Comparison of ENCODE assay signal across 8 cellular contexts in the genomic region with DNA sequence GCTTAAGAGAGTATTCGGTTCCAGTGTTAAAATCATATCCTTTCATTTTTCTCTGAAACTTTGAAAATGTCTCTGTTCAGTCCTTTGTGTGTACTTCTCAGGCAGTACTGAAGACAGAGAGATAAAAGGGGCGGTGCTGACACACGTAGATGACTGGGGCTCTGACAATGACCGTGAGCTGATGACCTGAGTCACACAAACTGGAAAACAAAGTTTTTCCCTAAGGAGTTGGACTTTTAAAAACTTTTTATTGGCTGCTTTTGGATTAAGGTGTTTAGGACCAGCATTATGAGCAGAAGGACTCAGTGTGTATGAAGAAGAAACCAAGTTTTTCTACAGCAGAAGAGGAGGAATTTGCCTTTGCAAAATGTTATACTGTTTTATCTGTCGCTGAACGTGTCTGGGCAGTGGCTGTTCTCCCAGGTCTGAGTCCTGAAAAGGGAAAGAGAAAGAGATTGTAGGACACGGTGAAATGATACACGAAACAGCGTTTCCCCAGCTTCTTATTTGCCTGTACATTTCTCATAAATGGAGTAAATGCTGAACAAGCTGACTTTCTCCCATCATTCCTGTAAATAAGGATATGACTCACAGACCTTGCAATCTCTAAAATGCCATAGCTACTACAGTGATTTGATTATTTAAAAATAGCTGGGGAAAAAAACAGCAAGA. TPM values are rescaled to one million over a fixed set of nuclear protein-coding genes. Genes with fewer than 3 reads are reported as not detected.
A peak's percentile ranks its signal among the peaks of the same experiment; 100 is the strongest.
DNase-seq lines count a peak whose midpoint lies in the region; ATAC-seq and TF ChIP-seq lines count a peak whose summit lies in the region.

No MANE protein-coding gene starts in this region.

- POLR2A ChIA-PET in CD8-positive, alpha-beta T cell (lab: Charles Lee) = no interaction called here

- intact Hi-C loops in CD8-positive, alpha-beta T cell (cut with DNase I, micrococcal nuclease) = no loop called here

- H3K27me3 Mint-ChIP-seq in CD8-positive, alpha-beta T cell (ENCODE audit: low read depth) = no peaks in the 10 kb centered on the region

- no peak for ATAC-seq in HG02884 (IDR thresholded peaks at IDR 0.05; ENCODE audit: unreplicated experiment)
- ATAC-seq in CD8-positive, alpha-beta T cell = no peak

- H3K9me3 Mint-ChIP-seq in CD8-positive, alpha-beta T cell = no peaks in the 10 kb centered on the region

- no peak overlapping the region for H3K27ac ChIP-seq in CD8-positive, alpha-beta T cell (ENCODE audit: low read depth, low read length)

- no peaks in the 10 kb centered on the region for H3K27me3 ChIP-seq in CD8-positive, alpha-beta T cell (ENCODE audit: insufficient read depth, low read length)

- peak; percentile 10 for DNase-seq in DMS 273 (lab: John Stamatoyannopoulos, UW; ENCODE audit: unreplicated experiment)
- DNase-seq in DMS 273 treated with DMSO at 0.1 percent for 48 hours (lab: John Stamatoyannopoulos, UW) = no peak
- DNase-seq in OCI-M1 (lab: John Stamatoyannopoulos, UW) = peak; percentile 79
- peak; percentile 84 for DNase-seq in epithelial cell of esophagus (ENCODE audit: low read depth)
- DNase-seq in non-pigmented ciliary epithelial cell (ENCODE audit: low read depth) = peak; percentile 83
- no peak for DNase-seq in globus pallidus (ENCODE audit: low spot score)
- no peak for DNase-seq in CD8-positive, alpha-beta T cell

- no peaks in the 10 kb centered on the region for H3K36me3 ChIP-seq in CD8-positive, alpha-beta T cell (ENCODE audit: insufficient read depth, low read length)

- no peaks in the 10 kb centered on the region for H3K4me1 Mint-ChIP-seq in CD8-positive, alpha-beta T cell (ENCODE audit: low read depth)

- no peak for TF ChIP-seq CTCF in epithelial cell of esophagus (IDR thresholded peaks at IDR 0.05; ENCODE audit: insufficient read depth, low read depth, low read length, missing control alignments)
- no peak for TF ChIP-seq CTCF in CD8-positive, alpha-beta T cell (IDR thresholded peaks at IDR 0.05)

- H3K27ac Mint-ChIP-seq in CD8-positive, alpha-beta T cell = no peak overlapping the region

- no peak overlapping the region for H3K4me3 Mint-ChIP-seq in CD8-positive, alpha-beta T cell

- H3K36me3 Mint-ChIP-seq in CD8-positive, alpha-beta T cell = no peaks in the 10 kb centered on the region

- no peaks in the 10 kb centered on the region for H3K9me3 ChIP-seq in CD8-positive, alpha-beta T cell (ENCODE audit: low read length)

- CTCF ChIA-PET in CD8-positive, alpha-beta T cell (lab: Charles Lee) = no interaction called here

- H3K4me3 ChIP-seq in epithelial cell of esophagus (ENCODE audit: low read length) = peak overlapping the region; percentile 43
- no peak overlapping the region for H3K4me3 ChIP-seq in CD8-positive, alpha-beta T cell (ENCODE audit: low read depth, low read length)

- no peaks in the 10 kb centered on the region for H3K4me1 ChIP-seq in CD8-positive, alpha-beta T cell (ENCODE audit: insufficient read depth, low read length)

RNA-seq across cellular contexts. Expression of a gene that starts 51.5 kb away (rescaled TPM):
- 1 to 10 TPM; 2.3 to 2.9 TPM for total RNA-seq in CD8-positive, alpha-beta T cell

Comparison
In these comparisons a context has a peak if more than half of its experiments do, and no peak if none do; other contexts are left out.
1. DNase-seq: peak in DMS 273 (single experiment), OCI-M1 (single experiment), epithelial cell of esophagus (single experiment) and non-pigmented ciliary epithelial cell (single experiment); none in DMS 273 treated with DMSO at 0.1 percent for 48 hours (single experiment), globus pallidus (single experiment) and CD8-positive, alpha-beta T cell (0 of 7).